In the genomic region with DNA sequence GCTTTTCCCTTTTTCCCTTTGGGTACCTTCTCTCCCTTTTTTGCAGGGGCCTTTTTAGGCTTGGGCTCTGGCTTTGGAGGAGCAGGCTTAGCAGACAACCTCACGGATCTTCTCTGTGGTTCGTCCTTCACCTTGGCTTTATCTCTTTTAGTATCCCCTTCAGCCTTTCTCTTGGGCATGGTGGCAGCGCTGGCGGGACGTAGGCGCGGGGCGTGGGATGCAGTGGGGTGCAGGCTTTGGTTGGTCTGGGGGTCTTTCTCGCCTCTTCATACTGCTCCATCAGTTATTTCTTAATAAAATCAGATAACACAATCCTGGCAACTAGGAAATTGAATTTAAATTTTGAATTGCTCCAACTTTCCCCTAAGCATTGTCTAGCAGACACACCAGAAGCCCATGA, we compare ENCODE assay signal across 1 cellular context.
TF ChIP-seq lines count a peak whose summit lies in the region.

No MANE protein-coding gene starts in this region.

TF ChIP-seq in K562, 482 proteins besides CTCF, POLR2A, EP300 and RAD21 (continued from another document):
- TF ChIP-seq, protein P1, sequence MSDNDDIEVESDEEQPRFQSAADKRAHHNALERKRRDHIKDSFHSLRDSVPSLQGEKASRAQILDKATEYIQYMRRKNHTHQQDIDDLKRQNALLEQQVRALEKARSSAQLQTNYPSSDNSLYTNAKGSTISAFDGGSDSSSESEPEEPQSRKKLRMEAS (CRISPR knock-in tag; IDR thresholded peaks at IDR 0.05), result no peak
- TF ChIP-seq ZNF324 (CRISPR knock-in tag; IDR thresholded peaks at IDR 0.05), result no peak
- no peak for TF ChIP-seq FOXO4 (CRISPR knock-in tag; IDR thresholded peaks at IDR 0.05)
- no peak for TF ChIP-seq CHD7 (IDR thresholded peaks at IDR 0.05; ENCODE audit: low read depth, low read length)
- TF ChIP-seq MYBL2 (IDR thresholded peaks at IDR 0.05; ENCODE audit: low read depth), result no peak
- TF ChIP-seq MYBL2 (CRISPR knock-in tag; IDR thresholded peaks at IDR 0.05; ENCODE audit: borderline replicate concordance), result no peak
- TF ChIP-seq IRF2 (CRISPR knock-in tag; IDR thresholded peaks at IDR 0.05), result no peak
- no peak for TF ChIP-seq JUNB (CRISPR knock-in tag; conservative IDR thresholded peaks at IDR 0.05)
- TF ChIP-seq IRF1 (CRISPR knock-in tag; IDR thresholded peaks at IDR 0.05; ENCODE audit: borderline replicate concordance), result no peak
TF ChIP-seq in K562: peak in this region for 0.
